ENCODE assay signal across 10 cellular contexts in genomic region chr1:37255111-37255795, GRCh38.
A peak's percentile ranks its signal among the peaks of the same experiment; 100 is the strongest.
DNase-seq lines count a peak whose midpoint lies in the region; ATAC-seq, FAIRE-seq and TF ChIP-seq lines count a peak whose summit lies in the region.
"Had no signal": no experiment of that assay in that cellular context is flagged by ENCODE, and none has a peak within 500 bp of the region (broad histone marks: within the 10 kb centered on the region; RNA-seq: fewer than 3 reads in every experiment).

No MANE protein-coding gene starts in this region.

- no peak overlapping the region for H3K9ac ChIP-seq in GM12878 (ENCODE audit: control insufficient read depth, insufficient read depth, low read length)

- 41% methylated on average over 24 of the region's 24 CpGs for WGBS in GM12878 (ENCODE audit: insufficient coverage, insufficient replicate concordance, low lambda C conversion rate, missing lambda C conversion rate)
- 0 to 22% methylated on average over 2 to 24 of the region's 24 CpGs for WGBS in transverse colon (ENCODE audit: low coverage in 1 of 2), 2 donors

- DNase-seq in GM10248 (ENCODE audit: extremely low spot score), result peak; percentile 36
- peak; percentile 13 for DNase-seq in M059J (ENCODE audit: low read depth)
- DNase-seq in GM12878 (ENCODE audit: low read depth, low spot score), result no peak
- peak; percentile 30 for DNase-seq in mucosa of gallbladder (ENCODE audit: low spot score)
- no peak for DNase-seq in transverse colon
- DNase-seq in activated effector memory CD4-positive, alpha-beta T cell treated with anti-CD3 and anti-CD28 coated beads, Interleukin-2, amount 50 U/mL, for 16 hours, result no peak

- CTCF ChIA-PET in GM10248 (lab: Yijun Ruan, JAX) (no interaction called here), GM12878 (lab: Yijun Ruan, JAX) (no interaction called here)

- no peak overlapping the region for H3K4me3 ChIP-seq in GM12878
- H3K4me3 ChIP-seq in transverse colon, result no peak overlapping the region
- H3K4me3 ChIP-seq: mucosa of descending colon had no signal

- FAIRE-seq in GM12878 (lab: Jason Lieb, UNC), result no peak

- TF ChIP-seq CTCF in GM10248 (IDR thresholded peaks at IDR 0.05; ENCODE audit: control extremely low read depth, extremely low read depth, low read depth, missing control alignments) (no peak), GM12878 (IDR thresholded peaks at IDR 0.05 in 2 of 3, conservative IDR thresholded peaks at IDR 0.05 in 1 of 3; ENCODE audit: control insufficient read depth in 2 of 3, extremely low read depth in 1 of 3, insufficient read depth in 1 of 3, low read depth in 3 of 3, low read length in 3 of 3) (no peak), transverse colon (IDR thresholded peaks at IDR 0.05) (no peak)

- H3K4me1 ChIP-seq in GM12878 (ENCODE audit: control insufficient read depth, insufficient read depth, low read length) (no peaks in the 10 kb centered on the region), transverse colon (no peaks in the 10 kb centered on the region)

- no peaks in the 10 kb centered on the region for H3K79me2 ChIP-seq in GM12878 (ENCODE audit: control insufficient read depth, insufficient read depth, low read length)

- H2AFZ ChIP-seq in GM12878 (ENCODE audit: control insufficient read depth, low read depth, low read length), result no peak overlapping the region

- intact Hi-C loops in GM12878 (cut with micrococcal nuclease; ENCODE audit: unreplicated experiment), result no loop called here
- intact Hi-C loops in transverse colon (cut with DNase I; ENCODE audit: low total_unique reads), result no loop called here

- H4K20me1 ChIP-seq in GM12878 (ENCODE audit: control insufficient read depth, insufficient read depth), result no peaks in the 10 kb centered on the region

- no TSS peak for BruUV-seq in GM12878 (replicated peaks; lab: Mats Ljungman, UMichigan)

- no peak overlapping the region for H3K27ac ChIP-seq in GM12878 (ENCODE audit: control insufficient read depth, insufficient read depth)
- no peak overlapping the region for H3K27ac ChIP-seq in transverse colon

- in situ Hi-C loops in GM12878 (cut with MboI), result no loop called here
- in situ Hi-C loops in transverse colon (cut with MboI; ENCODE audit: low pct_ligation_motif_present in 1 of 4, low pct_unique_long_range_greater_than_20kb in 1 of 4, low sequenced_read_pairs in 3 of 4), result no loop called here

- TF ChIP-seq POLR2A in GM12878 (IDR thresholded peaks at IDR 0.05; ENCODE audit: low read depth, low read length), result no peak
- no peak for TF ChIP-seq POLR2A in transverse colon (IDR thresholded peaks at IDR 0.05)

- POLR2A ChIA-PET in GM10248 (lab: Yijun Ruan, JAX) (no interaction called here), GM12878 (lab: Charles Lee) (no interaction called here)

- no peak for TF ChIP-seq RAD21 in GM12878 (IDR thresholded peaks at IDR 0.05; ENCODE audit: insufficient read depth, low read depth, low read length)

- H3K27me3 ChIP-seq in GM12878 (replicated peaks in 1 of 2; ENCODE audit: control insufficient read depth in 2 of 2, insufficient read depth in 2 of 2, low read length in 1 of 2) (peaks cover 4 to 5% of the 10 kb centered on the region in 2 experiments; a peak in 2 of 4 replicates), transverse colon (peaks cover 46% of the 10 kb centered on the region)

- H3K36me3 ChIP-seq in GM12878 (ENCODE audit: control insufficient read depth in 2 of 2, insufficient read depth in 2 of 2, low read length in 1 of 2) (no peaks in the 10 kb centered on the region), transverse colon (no peaks in the 10 kb centered on the region)

- H3K9me3 ChIP-seq in GM12878 (replicated peaks; ENCODE audit: control insufficient read depth, insufficient read depth, low read length) (no peaks in the 10 kb centered on the region), transverse colon (no peaks in the 10 kb centered on the region)
- H3K9me3 ChIP-seq: mucosa of descending colon had no signal

- ATAC-seq in GM12878, result 0 out of 3 replicates have a peak, but pooled peaks have one; percentile 34
- no peak for ATAC-seq in HG02798 (IDR thresholded peaks at IDR 0.05; ENCODE audit: poor library complexity, unreplicated experiment)
- ATAC-seq in GM18511 (IDR thresholded peaks at IDR 0.05; ENCODE audit: unreplicated experiment), result no peak
- ATAC-seq: mucosa of descending colon; stimulated activated effector memory CD8-positive, alpha-beta T cell treated with anti-CD3 and anti-CD28 coated beads, Interleukin-12 subunit alpha, Interleukin-12 subunit beta, amount 100 ng/mL, for 72 hours had no signal

- TF ChIP-seq EP300 in GM12878 (IDR thresholded peaks at IDR 0.05; ENCODE audit: borderline replicate concordance in 1 of 2, control insufficient read depth in 1 of 2, low read depth in 2 of 2, low read length in 2 of 2) (no peak), transverse colon (IDR thresholded peaks at IDR 0.05; ENCODE audit: low read depth) (no peak)

- no peak overlapping the region for H3K4me2 ChIP-seq in GM12878 (ENCODE audit: control insufficient read depth, insufficient read depth)

- RAD21 ChIA-PET in GM12878 (lab: Charles Lee; ENCODE audit: unreplicated experiment), result no interaction called here

- SMC1A ChIA-PET in GM12878 (lab: Charles Lee; ENCODE audit: uncharacterized antibody, unreplicated experiment), result no interaction called here

TF ChIP-seq in GM12878, 131 proteins besides CTCF, POLR2A, EP300 and RAD21:
- no peak for TF ChIP-seq SRF (IDR thresholded peaks at IDR 0.05; ENCODE audit: low read depth in 2 of 2, low read length in 2 of 2)
- no peak for TF ChIP-seq POU2F2 (IDR thresholded peaks at IDR 0.05; ENCODE audit: borderline replicate concordance, low read depth, low read length)
- no peak for TF ChIP-seq YY1 (IDR thresholded peaks at IDR 0.05; ENCODE audit: low read depth, low read length)
- TF ChIP-seq REST (IDR thresholded peaks at IDR 0.05; ENCODE audit: low read depth, low read length), result peak; percentile 94
- no peak for TF ChIP-seq CBFB (IDR thresholded peaks at IDR 0.05; ENCODE audit: low read depth)

Comparison
In these comparisons a context has a peak if more than half of its experiments do, and no peak if none do; other contexts are left out.
1. DNase-seq: peak in GM10248 (single experiment), M059J (single experiment) and mucosa of gallbladder (single experiment); none in GM12878 (single experiment), transverse colon (single experiment) and activated effector memory CD4-positive, alpha-beta T cell treated with anti-CD3 and anti-CD28 coated beads, Interleukin-2, amount 50 U/mL, for 16 hours (single experiment).